1 cellular context compared by ENCODE assay signal in the genomic region with DNA sequence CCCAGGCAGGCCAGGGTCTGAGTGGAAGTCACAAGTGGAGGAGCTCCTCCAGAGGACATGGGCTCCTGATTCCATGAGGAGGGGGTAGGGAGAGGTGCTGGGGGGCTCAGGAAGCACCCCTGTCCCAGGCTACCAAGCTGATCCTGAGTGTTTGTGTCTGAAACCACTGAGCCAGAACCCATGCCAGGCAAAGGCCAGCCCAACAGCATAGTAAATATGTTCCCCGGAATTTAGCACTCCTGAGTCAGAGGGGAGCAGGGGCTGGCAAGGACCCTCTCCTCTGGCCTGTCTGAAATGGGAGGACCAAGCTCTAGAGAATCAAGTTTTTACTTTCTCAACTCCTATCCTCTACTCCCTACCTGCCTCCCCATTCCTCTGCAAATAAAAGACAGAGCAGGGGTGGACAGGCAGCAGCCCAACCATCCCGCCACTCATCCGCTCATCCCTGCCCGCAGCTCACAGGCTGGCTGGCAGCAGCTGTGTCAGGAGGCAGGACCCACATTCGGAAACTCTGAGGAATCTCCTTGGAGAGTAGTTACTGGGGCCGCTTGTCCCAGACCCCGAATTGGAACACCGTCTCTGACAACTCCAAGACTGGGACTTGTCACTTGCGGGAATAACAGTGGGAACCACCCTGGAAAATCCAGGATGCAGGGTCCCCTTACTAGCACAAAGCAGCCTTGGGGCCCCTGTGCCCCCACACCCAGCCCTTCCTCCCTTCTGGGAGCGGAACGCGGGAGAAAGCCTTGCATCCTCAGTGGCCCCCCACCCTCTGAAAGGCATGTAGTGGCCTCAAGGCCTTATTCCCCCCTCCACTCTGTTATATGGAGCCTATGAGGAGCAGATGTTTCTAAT.
TF ChIP-seq lines count a peak whose summit lies in the region.

No MANE protein-coding gene starts in this region.

TF ChIP-seq in H1, 55 proteins besides CTCF, POLR2A, EP300 and RAD21:
- TF ChIP-seq POLR2AphosphoS5 (IDR thresholded peaks at IDR 0.05; ENCODE audit: low read depth, low read length) (no peak), GABPA (IDR thresholded peaks at IDR 0.05; ENCODE audit: borderline replicate concordance, insufficient read depth, low read length) (no peak), CHD1 (IDR thresholded peaks at IDR 0.05; ENCODE audit: low read depth, low read length) (no peak), KDM4A (IDR thresholded peaks at IDR 0.05; ENCODE audit: low read depth, low read length, severe bottlenecking) (no peak)
